ENCODE assay signal across 21 cellular contexts in the genomic region with DNA sequence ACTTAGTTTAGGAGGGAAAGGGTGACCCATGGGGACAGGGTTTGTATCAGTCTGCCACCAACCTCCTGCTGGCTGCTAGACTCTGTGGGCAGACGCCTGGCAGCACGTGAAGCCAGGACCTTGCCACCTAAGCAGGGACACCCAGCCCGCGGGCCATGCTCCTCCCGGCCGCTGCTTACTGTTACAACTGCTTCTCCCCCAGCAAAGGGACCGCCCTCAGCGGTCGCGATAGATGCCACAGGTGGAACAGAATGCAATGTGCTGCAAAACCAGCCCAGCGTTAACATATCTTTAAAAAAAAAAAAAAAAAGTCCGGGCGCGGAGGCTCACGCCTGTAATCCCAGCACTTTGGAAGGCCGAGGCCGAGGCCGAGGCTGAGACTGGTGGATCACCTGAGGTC. TPM values are rescaled to one million over a fixed set of nuclear protein-coding genes. Genes with fewer than 3 reads are reported as not detected.
DNase-seq lines count a peak whose midpoint lies in the region; ATAC-seq and TF ChIP-seq lines count a peak whose summit lies in the region.
"Had no signal": no experiment of that assay in that cellular context is flagged by ENCODE, and none has a peak within 500 bp of the region (broad histone marks: within the 10 kb centered on the region; RNA-seq: fewer than 3 reads in every experiment).

No MANE protein-coding gene starts in this region.

- H3K4me1 ChIP-seq in Caco-2 (peaks cover 31% of the 10 kb centered on the region), heart right ventricle (peaks cover 0 to 16% (median 7%) of the 10 kb centered on the region in 9 donors)

- POLR2A ChIA-PET in Caco-2 (lab: Charles Lee), result no interaction called here

- H3K9me3 Mint-ChIP-seq in activated T-cell treated with anti-CD3 and anti-CD28 coated beads, Interleukin-2, amount 50 U/mL, for 4 hours, result no peaks in the 10 kb centered on the region
- H3K9me3 Mint-ChIP-seq in Caco-2 (ENCODE audit: unreplicated experiment), result no peaks in the 10 kb centered on the region
- H3K9me3 Mint-ChIP-seq in activated naive CD8-positive, alpha-beta T cell treated with anti-CD3 and anti-CD28 coated beads, Interleukin-2, amount 50 U/mL, for 24 hours, result no peaks in the 10 kb centered on the region
- H3K9me3 Mint-ChIP-seq in neural crest cell, result no peaks in the 10 kb centered on the region

- H3K4me1 Mint-ChIP-seq in activated T-cell treated with anti-CD3 and anti-CD28 coated beads, Interleukin-2, amount 50 U/mL, for 4 hours (ENCODE audit: low read depth), result peaks cover 9% of the 10 kb centered on the region
- H3K4me1 Mint-ChIP-seq in Caco-2 (ENCODE audit: low read depth, unreplicated experiment) (peaks cover 7% of the 10 kb centered on the region), neural crest cell (peaks cover 4% of the 10 kb centered on the region)
- peaks cover 5% of the 10 kb centered on the region for H3K4me1 Mint-ChIP-seq in activated naive CD8-positive, alpha-beta T cell treated with anti-CD3 and anti-CD28 coated beads, Interleukin-2, amount 50 U/mL, for 24 hours

- peaks cover 1% of the 10 kb centered on the region; the same call in 1 of the 2 replicates for H3K36me3 ChIP-seq in Caco-2 (ENCODE audit: control insufficient read depth, insufficient read depth, low read length)
- H3K36me3 ChIP-seq in heart right ventricle, result no peaks in the 10 kb centered on the region
- H3K36me3 ChIP-seq: gastrocnemius medialis had no signal

- WGBS in heart right ventricle, 2 donors, result 84 to 85% methylated on average over 18 of the region's 18 CpGs

- H3K27me3 ChIP-seq in Caco-2 (replicated peaks; ENCODE audit: control insufficient read depth, insufficient read depth, low read length) (no peaks in the 10 kb centered on the region), heart right ventricle (peaks cover 0 to 42% (median 40%) of the 10 kb centered on the region in 7 donors)

- CTCF ChIA-PET in Caco-2 (lab: Charles Lee), result no interaction called here

- ATAC-seq in activated T-cell treated with anti-CD3 and anti-CD28 coated beads, Interleukin-2, amount 50 U/mL, for 4 hours, result no peak
- ATAC-seq in activated naive CD8-positive, alpha-beta T cell treated with anti-CD3 and anti-CD28 coated beads, Interleukin-2, amount 50 U/mL, for 24 hours, result no peak
- ATAC-seq in heart right ventricle, result no peak
- ATAC-seq: esophagus mucosa, gastrocnemius medialis, PC-3 had no signal

- TF ChIP-seq CTCF in Caco-2 (IDR thresholded peaks at IDR 0.05; ENCODE audit: insufficient read depth in 1 of 2, low read depth in 1 of 2, low read length in 1 of 2, severe bottlenecking in 1 of 2, unreplicated experiment in 1 of 2) (no peak), neural crest cell (conservative IDR thresholded peaks at IDR 0.05) (no peak), heart right ventricle (IDR thresholded peaks at IDR 0.05) (no peak)

- BruUV-seq in Caco-2 (replicated peaks; lab: Mats Ljungman, UMichigan), result no TSS peak

- no peak overlapping the region for H3K27ac Mint-ChIP-seq in Caco-2 (ENCODE audit: unreplicated experiment)
- no peak overlapping the region for H3K27ac Mint-ChIP-seq in activated naive CD8-positive, alpha-beta T cell treated with anti-CD3 and anti-CD28 coated beads, Interleukin-2, amount 50 U/mL, for 24 hours
- H3K27ac Mint-ChIP-seq in neural crest cell (ENCODE audit: unreplicated experiment), result no peak overlapping the region

- intact Hi-C loops in Caco-2 (cut with micrococcal nuclease; ENCODE audit: unreplicated experiment), result no loop called here
- intact Hi-C loops in heart right ventricle (cut with DNase I), result no loop called here

- H3K9me3 ChIP-seq in Caco-2 (no peaks in the 10 kb centered on the region), heart right ventricle (no peaks in the 10 kb centered on the region)
- H3K9me3 ChIP-seq: gastrocnemius medialis had no signal

- H3K4me3 ChIP-seq in Caco-2 (ENCODE audit: low read depth, low read length) (no peak overlapping the region), heart right ventricle (no peak overlapping the region)
- H3K4me3 ChIP-seq: dorsolateral prefrontal cortex, gastrocnemius medialis had no signal

- H3K27me3 Mint-ChIP-seq in activated T-cell treated with anti-CD3 and anti-CD28 coated beads, Interleukin-2, amount 50 U/mL, for 4 hours (ENCODE audit: low read depth), result peaks cover 28% of the 10 kb centered on the region
- H3K27me3 Mint-ChIP-seq in Caco-2 (ENCODE audit: insufficient read depth, unreplicated experiment) (no peaks in the 10 kb centered on the region), neural crest cell (ENCODE audit: low read depth) (peaks cover 31% of the 10 kb centered on the region)
- H3K27me3 Mint-ChIP-seq in activated naive CD8-positive, alpha-beta T cell treated with anti-CD3 and anti-CD28 coated beads, Interleukin-2, amount 50 U/mL, for 24 hours, result peaks cover 20% of the 10 kb centered on the region

- H3K27ac ChIP-seq in heart right ventricle, result no peak overlapping the region
- H3K27ac ChIP-seq: dorsolateral prefrontal cortex, gastrocnemius medialis had no signal

- H3K36me3 Mint-ChIP-seq in activated T-cell treated with anti-CD3 and anti-CD28 coated beads, Interleukin-2, amount 50 U/mL, for 4 hours (ENCODE audit: insufficient read depth), result no peaks in the 10 kb centered on the region
- H3K36me3 Mint-ChIP-seq in Caco-2 (ENCODE audit: insufficient read depth, unreplicated experiment), result peaks cover 22% of the 10 kb centered on the region
- no peaks in the 10 kb centered on the region for H3K36me3 Mint-ChIP-seq in activated naive CD8-positive, alpha-beta T cell treated with anti-CD3 and anti-CD28 coated beads, Interleukin-2, amount 50 U/mL, for 24 hours (ENCODE audit: low read depth)
- no peaks in the 10 kb centered on the region for H3K36me3 Mint-ChIP-seq in neural crest cell (ENCODE audit: low read depth)

- DNase-seq in activated T-cell treated with anti-CD3 and anti-CD28 coated beads, Interleukin-2, amount 50 U/mL, for 4 hours, result no peak
- DNase-seq in activated T-cell treated with anti-CD3 and anti-CD28 coated beads for 4 hours (no peak), Caco-2 (no peak), neural crest cell (ENCODE audit: low read depth, low spot score) (no peak), hippocampal formation (lab: John Stamatoyannopoulos, UW) (no peak), heart right ventricle (no peak)
- no peak for DNase-seq in activated naive CD8-positive, alpha-beta T cell treated with anti-CD3 and anti-CD28 coated beads, Interleukin-2, amount 50 U/mL, for 24 hours
- no peak for DNase-seq in stimulated activated CD4-positive, alpha-beta T cell treated with anti-CD3 and anti-CD28 coated beads, Interleukin-4, amount 100 ng/mL, for 24 hours
- DNase-seq: activated CD4-positive, CD25-positive, alpha-beta regulatory T cell treated with anti-CD3 and anti-CD28 coated beads, Interleukin-2, amount 50 U/mL, for 72 hours; activated naive CD4-positive, alpha-beta T cell; DND-41; dorsolateral prefrontal cortex; gastrocnemius medialis; kidney glomerular epithelial cell; MM.1S; NCI-H1436 treated with DMSO at 0.1 percent for 48 hours; NCI-H774; PC-3; stimulated activated CD4-positive, alpha-beta T cell treated with anti-CD3 and anti-CD28 coated beads, Interleukin-4, amount 100 ng/mL, for 4 hours; T-helper 9 cell had no signal

- H3K4me3 Mint-ChIP-seq in activated T-cell treated with anti-CD3 and anti-CD28 coated beads, Interleukin-2, amount 50 U/mL, for 4 hours, result peak overlapping the region; percentile 56
- H3K4me3 Mint-ChIP-seq in Caco-2 (ENCODE audit: unreplicated experiment) (peak overlapping the region; percentile 21), neural crest cell (peak overlapping the region; percentile 80)
- H3K4me3 Mint-ChIP-seq in activated naive CD8-positive, alpha-beta T cell treated with anti-CD3 and anti-CD28 coated beads, Interleukin-2, amount 50 U/mL, for 24 hours, result peak overlapping the region; percentile 12

RNA-seq across cellular contexts. Expression of a gene that starts 1.9 kb away (rescaled TPM):
- total RNA-seq in activated T-cell treated with anti-CD3 and anti-CD28 coated beads, Interleukin-2, amount 50 U/mL, for 4 hours, result 1 to 10 TPM; 1.3 to 3.4 (median 1.9) TPM
- total RNA-seq in Caco-2 (2022), result 69.5 and 78.5 TPM in 2 replicates
- 10.2 and 11.3 TPM in 2 replicates for total RNA-seq in neural crest cell
- 1 to 10 TPM in 6 of 10 donors, under 1 TPM in 4; 0.33 to 2.1 (median 1.2) TPM for total RNA-seq in heart right ventricle
- under 1 TPM; 0.68 to 0.95 TPM for polyA plus RNA-seq in heart right ventricle

RNA-seq across cellular contexts. Expression of a gene that starts 14.4 kb away (rescaled TPM):
- total RNA-seq in activated T-cell treated with anti-CD3 and anti-CD28 coated beads, Interleukin-2, amount 50 U/mL, for 4 hours, result 10 to 100 TPM; 12.4 to 14.7 (median 13.0) TPM
- 16.1 and 17.1 TPM in 2 replicates for total RNA-seq in Caco-2 (2022)
- 12.9 TPM in 2 replicates for total RNA-seq in neural crest cell
- 1 to 10 TPM; 4.5 to 7.4 (median 5.5) TPM for total RNA-seq in heart right ventricle
- polyA plus RNA-seq in heart right ventricle, result 1 to 10 TPM; 3.1 to 4.1 TPM

Comparison
In these comparisons a context has a peak if more than half of its experiments do, and no peak if none do; other contexts are left out.
1. H3K4me3 Mint-ChIP-seq: peak in every context shown above with its lines; median percentile 80 in neural crest cell; 56 in activated T-cell treated with anti-CD3 and anti-CD28 coated beads, Interleukin-2, amount 50 U/mL, for 4 hours; 21 in Caco-2; 12 in activated naive CD8-positive, alpha-beta T cell treated with anti-CD3 and anti-CD28 coated beads, Interleukin-2, amount 50 U/mL, for 24 hours.